Comparison of ENCODE assay signal across 1 cellular context in the genomic region with DNA sequence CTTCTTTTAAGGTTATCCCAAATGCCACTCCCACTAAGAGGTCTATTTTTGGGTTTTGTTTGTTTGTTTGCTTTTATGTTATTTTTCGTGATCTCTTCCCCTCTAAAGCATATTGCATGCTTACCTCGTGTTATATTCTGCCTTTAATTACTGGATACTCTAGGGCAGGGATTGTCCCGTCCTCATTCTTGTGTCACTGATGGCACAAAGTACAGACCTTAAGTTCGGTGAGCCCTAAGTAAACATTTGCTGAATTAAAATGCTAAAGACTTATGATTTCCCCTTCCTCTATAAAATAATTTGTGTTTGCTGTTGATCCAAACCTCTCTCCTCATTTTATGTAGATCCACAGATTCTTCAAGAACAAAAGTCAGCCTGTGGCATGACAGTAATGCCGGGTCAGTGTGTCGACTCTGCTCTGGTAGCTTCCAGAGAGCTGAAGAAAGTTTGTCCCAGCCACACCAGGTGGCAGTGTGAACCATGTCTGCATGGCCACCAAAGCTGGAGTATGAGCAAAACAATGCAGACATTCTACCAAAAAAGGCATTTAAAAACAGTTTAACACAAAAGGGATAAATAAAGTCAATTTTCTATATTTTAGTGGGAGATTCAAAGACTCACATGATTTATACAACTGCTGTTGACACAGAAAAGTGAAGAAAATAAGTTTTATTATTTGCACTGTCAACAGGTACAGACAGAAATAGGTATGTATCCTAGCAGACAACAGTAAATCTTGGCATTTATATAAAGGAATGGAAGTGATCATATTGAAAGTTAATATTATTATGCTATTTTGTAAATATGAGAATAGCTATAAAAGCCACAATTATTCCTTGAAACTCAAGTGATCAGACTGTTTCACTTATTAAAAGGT.
TF ChIP-seq lines count a peak whose summit lies in the region.

No MANE protein-coding gene starts in this region.

TF ChIP-seq in HCT116, 20 proteins besides CTCF, POLR2A, EP300 and RAD21 (continued from another document):
- no peak for TF ChIP-seq CBX3 (IDR thresholded peaks at IDR 0.05; ENCODE audit: low read depth)
- TF ChIP-seq, protein P1, sequence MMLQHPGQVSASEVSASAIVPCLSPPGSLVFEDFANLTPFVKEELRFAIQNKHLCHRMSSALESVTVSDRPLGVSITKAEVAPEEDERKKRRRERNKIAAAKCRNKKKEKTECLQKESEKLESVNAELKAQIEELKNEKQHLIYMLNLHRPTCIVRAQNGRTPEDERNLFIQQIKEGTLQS (IDR thresholded peaks at IDR 0.05), result no peak
- TF ChIP-seq SRF (IDR thresholded peaks at IDR 0.05; ENCODE audit: low read depth), result no peak
- TF ChIP-seq ZNF274 (IDR thresholded peaks at IDR 0.05; ENCODE audit: low read depth, low read length), result no peak
- no peak for TF ChIP-seq EGR1 (IDR thresholded peaks at IDR 0.05; ENCODE audit: low read depth)
